Comparison of ENCODE assay signal across 1 cellular context in the genomic region with DNA sequence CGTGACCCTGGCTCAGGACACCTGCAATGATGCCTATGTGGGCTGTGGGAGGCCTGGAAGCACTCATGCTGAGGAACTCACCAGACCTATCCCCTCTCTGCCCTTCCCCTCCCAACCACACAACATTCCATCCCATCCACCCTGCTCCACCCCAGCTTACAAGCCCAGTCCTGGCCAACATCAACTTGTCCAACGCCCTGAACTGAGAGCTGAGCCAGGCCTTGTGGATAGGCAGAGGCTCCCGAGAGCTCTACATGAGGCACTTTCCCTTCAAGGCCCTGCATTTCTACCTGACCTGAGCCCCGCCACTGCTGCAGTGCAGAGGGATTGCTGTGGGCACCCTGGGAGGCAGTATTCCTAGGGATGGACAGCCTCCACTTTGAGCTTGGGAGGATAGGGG.
TF ChIP-seq lines count a peak whose summit lies in the region.

No MANE protein-coding gene starts in this region.

TF ChIP-seq in H1, 55 proteins besides CTCF, POLR2A, EP300 and RAD21 (continued from another document):
- TF ChIP-seq FOSL1 (IDR thresholded peaks at IDR 0.05; ENCODE audit: insufficient read depth, low read depth, low read length) (no peak), POU5F1 (IDR thresholded peaks at IDR 0.05; ENCODE audit: low read depth, low read length) (no peak), KDM5A (IDR thresholded peaks at IDR 0.05; ENCODE audit: low read length) (no peak), SRF (IDR thresholded peaks at IDR 0.05; ENCODE audit: low read depth, low read length) (no peak)
TF ChIP-seq in H1: peak in this region for 0.
